In the genomic region with DNA sequence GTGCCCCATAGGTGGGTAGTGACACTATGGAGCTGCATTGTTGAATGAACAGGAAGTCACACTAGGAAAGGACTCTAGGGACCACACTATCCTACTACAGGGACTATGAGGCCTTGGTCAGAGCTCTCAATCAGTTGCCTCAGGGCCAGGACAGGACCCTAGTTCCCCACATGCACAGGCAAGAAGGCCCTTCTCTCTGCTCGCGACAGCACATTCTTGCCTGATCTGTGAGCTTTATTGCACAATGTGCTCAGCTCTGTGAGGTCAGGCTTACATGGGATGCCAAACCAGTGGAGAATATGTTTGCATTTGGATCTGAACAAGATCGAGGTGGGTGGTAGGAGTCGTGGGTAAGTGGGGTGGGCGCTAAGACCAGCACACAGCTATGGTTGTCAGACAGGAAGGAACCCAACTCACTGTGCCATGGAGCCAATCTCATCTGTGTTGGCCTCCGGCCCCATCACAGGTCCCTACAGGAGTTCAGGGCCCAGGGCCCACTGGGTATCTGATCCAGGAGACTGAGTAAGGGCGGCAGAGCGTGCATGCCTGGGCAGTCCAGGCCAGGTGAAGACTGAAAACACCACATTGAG, we compare ENCODE assay signal across 12 cellular contexts. TPM values are rescaled to one million over a fixed set of nuclear protein-coding genes. Genes with fewer than 3 reads are reported as not detected.
DNase-seq lines count a peak whose midpoint lies in the region; FAIRE-seq and TF ChIP-seq lines count a peak whose summit lies in the region.
"Had no signal": no experiment of that assay in that cellular context is flagged by ENCODE, and none has a peak within 500 bp of the region (broad histone marks: within the 10 kb centered on the region; RNA-seq: fewer than 3 reads in every experiment).

No MANE protein-coding gene starts in this region.

- no peak overlapping the region for H3K4me2 ChIP-seq in astrocyte (ENCODE audit: low read length)

- DNase-seq in CD1c-positive myeloid dendritic cell (ENCODE audit: extremely low spot score), result peak; percentile 59
- peak; percentile 27 for DNase-seq in astrocyte (ENCODE audit: low read depth)
- peak; percentile 67 for DNase-seq in fibroblast of the aortic adventitia (ENCODE audit: low read depth)
- DNase-seq in prostate gland (ENCODE audit: low spot score), result no peak
- DNase-seq in NCI-H2107 (lab: John Stamatoyannopoulos, UW), result no peak
- DNase-seq in amniotic stem cell (lab: John Stamatoyannopoulos, UW), result no peak
- DNase-seq in activated T-cell treated with anti-CD3 and anti-CD28 coated beads, Interleukin-2, amount 50 U/mL, for 48 hours, result no peak
- DNase-seq in NCI-H1436 (lab: John Stamatoyannopoulos, UW), result no peak
- DNase-seq: activated CD8-positive, alpha-beta memory T cell treated with anti-CD3 and anti-CD28 coated beads, Interleukin-2, amount 10 ng/mL, durations not matched to agents 7 days and 5 days; activated naive CD8-positive, alpha-beta T cell treated with anti-CD3 and anti-CD28 coated beads, Interleukin-2, amount 50 U/mL, for 24 hours; Karpas-422 had no signal

- H3K36me3 ChIP-seq in astrocyte (ENCODE audit: insufficient read depth, low read length) (no peaks in the 10 kb centered on the region), prostate gland (no peaks in the 10 kb centered on the region)

- H3K79me2 ChIP-seq in astrocyte (ENCODE audit: insufficient read depth, low read length), result no peaks in the 10 kb centered on the region

- peaks cover 19% of the 10 kb centered on the region for H3K27me3 Mint-ChIP-seq in astrocyte (ENCODE audit: low read depth, unreplicated experiment)
- H3K27me3 Mint-ChIP-seq: activated CD8-positive, alpha-beta memory T cell treated with anti-CD3 and anti-CD28 coated beads, Interleukin-2, amount 10 ng/mL, durations not matched to agents 7 days and 5 days; activated naive CD8-positive, alpha-beta T cell treated with anti-CD3 and anti-CD28 coated beads, Interleukin-2, amount 50 U/mL, for 24 hours had no signal

- H3K27me3 ChIP-seq in astrocyte (ENCODE audit: insufficient read depth, low read length) (peaks cover 3% of the 10 kb centered on the region), prostate gland (replicated peaks; ENCODE audit: insufficient read depth) (no peaks in the 10 kb centered on the region)

- H2AFZ ChIP-seq in astrocyte (ENCODE audit: low read depth, low read length), result no peak overlapping the region

- intact Hi-C loops in prostate gland (cut with DNase I), result loop anchor here (10.0 kb wide), 1 partner anchor 48 kb away; a partner anchor contains a TSS

- H3K9me3 Mint-ChIP-seq in astrocyte (ENCODE audit: unreplicated experiment), result no peaks in the 10 kb centered on the region
- H3K9me3 Mint-ChIP-seq: activated naive CD8-positive, alpha-beta T cell treated with anti-CD3 and anti-CD28 coated beads, Interleukin-2, amount 50 U/mL, for 24 hours had no signal

- H3K4me1 ChIP-seq in astrocyte (ENCODE audit: insufficient read depth, low read length) (peaks cover 12% of the 10 kb centered on the region), prostate gland (replicated peaks) (peaks cover 3% of the 10 kb centered on the region)

- no peaks in the 10 kb centered on the region for H3K36me3 Mint-ChIP-seq in astrocyte (ENCODE audit: low read depth, unreplicated experiment)
- H3K36me3 Mint-ChIP-seq: activated CD8-positive, alpha-beta memory T cell treated with anti-CD3 and anti-CD28 coated beads, Interleukin-2, amount 10 ng/mL, durations not matched to agents 7 days and 5 days had no signal

- peak; percentile 14 for TF ChIP-seq POLR2A in prostate gland (IDR thresholded peaks at IDR 0.05)

- H3K27ac ChIP-seq in astrocyte (ENCODE audit: low read depth, low read length) (no peak overlapping the region), prostate gland (peak overlapping the region in 1 of 2 donors; percentile 23)

- H3K9ac ChIP-seq in astrocyte (ENCODE audit: low read length), result no peak overlapping the region

- H3K27ac Mint-ChIP-seq in astrocyte (ENCODE audit: unreplicated experiment), result no peak overlapping the region
- H3K27ac Mint-ChIP-seq: activated CD8-positive, alpha-beta memory T cell treated with anti-CD3 and anti-CD28 coated beads, Interleukin-2, amount 10 ng/mL, durations not matched to agents 7 days and 5 days; activated naive CD8-positive, alpha-beta T cell treated with anti-CD3 and anti-CD28 coated beads, Interleukin-2, amount 50 U/mL, for 24 hours had no signal

- FAIRE-seq in astrocyte (lab: Jason Lieb, UNC), result no peak

- H3K4me3 ChIP-seq in astrocyte (ENCODE audit: insufficient read depth, low read depth, low read length) (no peak overlapping the region), fibroblast of the aortic adventitia (ENCODE audit: low read depth, low read length) (no peak overlapping the region), prostate gland (no peak overlapping the region)

- no peaks in the 10 kb centered on the region for H4K20me1 ChIP-seq in astrocyte (ENCODE audit: insufficient read depth, low read length)

- 45% methylated on average over 8 of the region's 8 CpGs for WGBS in prostate gland

- TF ChIP-seq CTCF in astrocyte (IDR thresholded peaks at IDR 0.05; ENCODE audit: insufficient read depth, low read depth, low read length) (no peak), fibroblast of the aortic adventitia (IDR thresholded peaks at IDR 0.05; ENCODE audit: insufficient read depth, low read length) (no peak), prostate gland (IDR thresholded peaks at IDR 0.05) (no peak)

- H3K9me3 ChIP-seq in astrocyte (ENCODE audit: insufficient read depth, low read depth, low read length), result no peaks in the 10 kb centered on the region
- no peaks in the 10 kb centered on the region for H3K9me3 ChIP-seq in prostate gland

- no peaks in the 10 kb centered on the region for H3K4me1 Mint-ChIP-seq in astrocyte (ENCODE audit: low read depth, unreplicated experiment)
- H3K4me1 Mint-ChIP-seq: activated CD8-positive, alpha-beta memory T cell treated with anti-CD3 and anti-CD28 coated beads, Interleukin-2, amount 10 ng/mL, durations not matched to agents 7 days and 5 days; activated naive CD8-positive, alpha-beta T cell treated with anti-CD3 and anti-CD28 coated beads, Interleukin-2, amount 50 U/mL, for 24 hours had no signal

- H3K4me3 Mint-ChIP-seq in astrocyte (ENCODE audit: unreplicated experiment), result no peak overlapping the region
- H3K4me3 Mint-ChIP-seq: activated CD8-positive, alpha-beta memory T cell treated with anti-CD3 and anti-CD28 coated beads, Interleukin-2, amount 10 ng/mL, durations not matched to agents 7 days and 5 days; activated naive CD8-positive, alpha-beta T cell treated with anti-CD3 and anti-CD28 coated beads, Interleukin-2, amount 50 U/mL, for 24 hours had no signal

RNA-seq across cellular contexts. Expression of a gene that starts 8.0 kb away (rescaled TPM):
- total RNA-seq in astrocyte, result not detected in 2 replicates
- total RNA-seq in fibroblast of the aortic adventitia (ENCODE audit: low replicate concordance), result under 0.01 and 0.08 TPM in 2 replicates
- not detected for total RNA-seq in prostate gland
- total RNA-seq: activated CD8-positive, alpha-beta memory T cell treated with anti-CD3 and anti-CD28 coated beads, Interleukin-2, amount 10 ng/mL, durations not matched to agents 7 days and 5 days; G401 had no signal

RNA-seq across cellular contexts. Expression of a gene that starts 48.8 kb away (rescaled TPM):
- 14.7 and 18.4 TPM in 2 replicates for total RNA-seq in astrocyte
- total RNA-seq in fibroblast of the aortic adventitia (ENCODE audit: low replicate concordance), result 73.5 and 97.1 TPM in 2 replicates
- total RNA-seq in prostate gland, result 10 to 100 TPM; 26.1 to 30.3 TPM

Comparison
In these comparisons a context has a peak if more than half of its experiments do, and no peak if none do; other contexts are left out.
1. DNase-seq: peak in CD1c-positive myeloid dendritic cell (single experiment), astrocyte (single experiment) and fibroblast of the aortic adventitia (single experiment); none in prostate gland (single experiment), NCI-H2107 (single experiment), amniotic stem cell (single experiment), activated T-cell treated with anti-CD3 and anti-CD28 coated beads, Interleukin-2, amount 50 U/mL, for 48 hours (0 of 2) and NCI-H1436 (single experiment).